ENCODE assay signal across 16 cellular contexts in genomic region chr15:69209661-69210060, GRCh38. TPM values are rescaled to one million over a fixed set of nuclear protein-coding genes. Genes with fewer than 3 reads are reported as not detected.
DNase-seq lines count a peak whose midpoint lies in the region; ATAC-seq and TF ChIP-seq lines count a peak whose summit lies in the region.
"Had no signal": no experiment of that assay in that cellular context is flagged by ENCODE, and none has a peak within 500 bp of the region (broad histone marks: within the 10 kb centered on the region; RNA-seq: fewer than 3 reads in every experiment).

No MANE protein-coding gene starts in this region.

- H3K9ac ChIP-seq in DND-41 (ENCODE audit: low read depth, low read length) = no peak overlapping the region
- H3K9ac ChIP-seq: GM23248 had no signal

- H2AFZ ChIP-seq in DND-41 (ENCODE audit: low read depth, low read length) = no peak overlapping the region
- H2AFZ ChIP-seq: GM23248 had no signal

- no peak overlapping the region for H3K4me3 ChIP-seq in DND-41 (ENCODE audit: low read depth in 1 of 2, low read length in 2 of 2)
- H3K4me3 ChIP-seq: GM23248, HAP-1 had no signal

- intact Hi-C loops in activated CD8-positive, alpha-beta T cell treated with anti-CD3 and anti-CD28 coated beads for 36 hours (cut with micrococcal nuclease) = no loop called here

- POLR2A ChIA-PET in activated CD8-positive, alpha-beta T cell treated with anti-CD3 and anti-CD28 coated beads for 36 hours (lab: Charles Lee) = no interaction called here
- POLR2A ChIA-PET in activated CD8-positive, alpha-beta T cell treated with anti-CD3 and anti-CD28 coated beads, Interleukin-2, amount 10 ng/mL, durations not matched to agents 7 days and 5 days (lab: Charles Lee) = no interaction called here

- no peaks in the 10 kb centered on the region for H3K36me3 Mint-ChIP-seq in activated CD8-positive, alpha-beta T cell treated with anti-CD3 and anti-CD28 coated beads for 36 hours (ENCODE audit: low read depth)
- H3K36me3 Mint-ChIP-seq in activated CD8-positive, alpha-beta T cell treated with anti-CD3 and anti-CD28 coated beads, Interleukin-2, amount 10 ng/mL, durations not matched to agents 7 days and 5 days (ENCODE audit: low read depth) = no peaks in the 10 kb centered on the region

- no peaks in the 10 kb centered on the region for H3K79me2 ChIP-seq in DND-41 (ENCODE audit: insufficient read depth, low read length)

- no peaks in the 10 kb centered on the region for H3K27me3 ChIP-seq in DND-41 (ENCODE audit: insufficient read depth, low read length, poor library complexity)

- H3K27ac Mint-ChIP-seq in activated CD8-positive, alpha-beta T cell treated with anti-CD3 and anti-CD28 coated beads for 36 hours = no peak overlapping the region
- H3K27ac Mint-ChIP-seq in activated CD8-positive, alpha-beta T cell treated with anti-CD3 and anti-CD28 coated beads, Interleukin-2, amount 10 ng/mL, durations not matched to agents 7 days and 5 days = no peak overlapping the region
- H3K27ac Mint-ChIP-seq: CD4-positive, CD25-positive, alpha-beta regulatory T cell had no signal

- no peaks in the 10 kb centered on the region for H3K9me3 Mint-ChIP-seq in activated CD8-positive, alpha-beta T cell treated with anti-CD3 and anti-CD28 coated beads for 36 hours
- H3K9me3 Mint-ChIP-seq in activated CD8-positive, alpha-beta T cell treated with anti-CD3 and anti-CD28 coated beads, Interleukin-2, amount 10 ng/mL, durations not matched to agents 7 days and 5 days (ENCODE audit: insufficient read depth) = no peaks in the 10 kb centered on the region

- H3K36me3 ChIP-seq in DND-41 (ENCODE audit: insufficient read depth, low read length) = no peaks in the 10 kb centered on the region
- H3K36me3 ChIP-seq: HAP-1 had no signal

- no peak overlapping the region for H3K4me2 ChIP-seq in DND-41 (ENCODE audit: insufficient read depth, low read length)

- H3K27me3 Mint-ChIP-seq in activated CD8-positive, alpha-beta T cell treated with anti-CD3 and anti-CD28 coated beads for 36 hours = no peaks in the 10 kb centered on the region
- H3K27me3 Mint-ChIP-seq in activated CD8-positive, alpha-beta T cell treated with anti-CD3 and anti-CD28 coated beads, Interleukin-2, amount 10 ng/mL, durations not matched to agents 7 days and 5 days (ENCODE audit: low read depth) = peaks cover 2% of the 10 kb centered on the region
- H3K27me3 Mint-ChIP-seq: CD4-positive, CD25-positive, alpha-beta regulatory T cell had no signal

- DNase-seq in activated CD8-positive, alpha-beta T cell treated with anti-CD3 and anti-CD28 coated beads for 36 hours = peak; percentile 4
- DNase-seq in activated CD8-positive, alpha-beta T cell treated with anti-CD3 and anti-CD28 coated beads, Interleukin-2, amount 10 ng/mL, durations not matched to agents 7 days and 5 days = no peak
- DNase-seq in DND-41 (peak; percentile 30), LHCN-M2 (ENCODE audit: low read depth) (peak; percentile 8), NCI-H2081 (lab: John Stamatoyannopoulos, UW) (no peak), germinal center (ENCODE audit: low spot score) (no peak)
- DNase-seq: 8988T, C1 segment of cervical spinal cord, Caco-2, DMS153, DMS79, GF-D8, GM23248 had no signal

- H3K9me3 ChIP-seq in DND-41 (ENCODE audit: insufficient read depth, low read length, severe bottlenecking) = no peaks in the 10 kb centered on the region
- H3K9me3 ChIP-seq: Caco-2, HAP-1 had no signal

- ATAC-seq in activated CD8-positive, alpha-beta T cell treated with anti-CD3 and anti-CD28 coated beads for 36 hours = no peak
- ATAC-seq in activated CD8-positive, alpha-beta T cell treated with anti-CD3 and anti-CD28 coated beads, Interleukin-2, amount 10 ng/mL, durations not matched to agents 7 days and 5 days = no peak
- ATAC-seq in DND-41 (ENCODE audit: insufficient read depth, low read depth) = peak; percentile 77
- ATAC-seq in GM21737 (IDR thresholded peaks at IDR 0.05; ENCODE audit: unreplicated experiment) = no peak

- peaks cover 8% of the 10 kb centered on the region for H3K4me1 ChIP-seq in DND-41 (ENCODE audit: insufficient read depth, low read length)

- H3K4me1 Mint-ChIP-seq in activated CD8-positive, alpha-beta T cell treated with anti-CD3 and anti-CD28 coated beads for 36 hours (ENCODE audit: low read depth) = peaks cover 5% of the 10 kb centered on the region
- peaks cover 8% of the 10 kb centered on the region for H3K4me1 Mint-ChIP-seq in activated CD8-positive, alpha-beta T cell treated with anti-CD3 and anti-CD28 coated beads, Interleukin-2, amount 10 ng/mL, durations not matched to agents 7 days and 5 days (ENCODE audit: low read depth)

- no peak overlapping the region for H3K4me3 Mint-ChIP-seq in activated CD8-positive, alpha-beta T cell treated with anti-CD3 and anti-CD28 coated beads for 36 hours
- no peak overlapping the region for H3K4me3 Mint-ChIP-seq in activated CD8-positive, alpha-beta T cell treated with anti-CD3 and anti-CD28 coated beads, Interleukin-2, amount 10 ng/mL, durations not matched to agents 7 days and 5 days

- no peaks in the 10 kb centered on the region for H4K20me1 ChIP-seq in DND-41 (ENCODE audit: insufficient read depth, low read length)

- H3K27ac ChIP-seq in DND-41 (ENCODE audit: low read length) = no peak overlapping the region
- H3K27ac ChIP-seq: GM23248 had no signal

- CTCF ChIA-PET in activated CD8-positive, alpha-beta T cell treated with anti-CD3 and anti-CD28 coated beads for 36 hours (lab: Charles Lee) = interaction anchor here (0.8 kb wide), 1 partner anchor 25 kb away, joined by 3 read pairs; no protein-coding TSS in a partner anchor
- CTCF ChIA-PET in activated CD8-positive, alpha-beta T cell treated with anti-CD3 and anti-CD28 coated beads, Interleukin-2, amount 10 ng/mL, durations not matched to agents 7 days and 5 days (lab: Charles Lee) = no interaction called here

- TF ChIP-seq CTCF in activated CD8-positive, alpha-beta T cell treated with anti-CD3 and anti-CD28 coated beads for 36 hours (IDR thresholded peaks at IDR 0.05) = no peak
- no peak for TF ChIP-seq CTCF in DND-41 (IDR thresholded peaks at IDR 0.05; ENCODE audit: borderline replicate concordance, extremely low read depth, low read length, poor library complexity, severe bottlenecking)

RNA-seq across cellular contexts. Expression of gene GLCE, which starts 49.2 kb away (rescaled TPM):
- 1 to 10 TPM; 2.8 to 4.3 TPM for total RNA-seq in activated CD8-positive, alpha-beta T cell treated with anti-CD3 and anti-CD28 coated beads for 36 hours
- 1 to 10 TPM; 3.1 to 3.2 TPM for total RNA-seq in activated CD8-positive, alpha-beta T cell treated with anti-CD3 and anti-CD28 coated beads, Interleukin-2, amount 10 ng/mL, durations not matched to agents 7 days and 5 days
- total RNA-seq in LHCN-M2 (2014; rRNA removed) = 30.0 and 30.7 TPM in 2 replicates
- 6.8 TPM for polyA plus RNA-seq in LHCN-M2 (2012)

Comparison
In these comparisons a context has a peak if more than half of its experiments do, and no peak if none do; other contexts are left out.
1. DNase-seq: peak in activated CD8-positive, alpha-beta T cell treated with anti-CD3 and anti-CD28 coated beads for 36 hours (single experiment), DND-41 (single experiment) and LHCN-M2 (single experiment); none in activated CD8-positive, alpha-beta T cell treated with anti-CD3 and anti-CD28 coated beads, Interleukin-2, amount 10 ng/mL, durations not matched to agents 7 days and 5 days (single experiment), NCI-H2081 (0 of 2) and germinal center (single experiment).